Comparison of ENCODE assay signal across 2 cellular contexts in genomic region chr22:23203452-23204124, GRCh38.
TF ChIP-seq lines count a peak whose summit lies in the region.

No MANE protein-coding gene starts in this region.

TF ChIP-seq in liver, 16 proteins besides CTCF, POLR2A, EP300 and RAD21:
- TF ChIP-seq ATF3 (IDR thresholded peaks at IDR 0.05) (no peak), YY1 (IDR thresholded peaks at IDR 0.05) (no peak), SP1 (IDR thresholded peaks at IDR 0.05) (no peak), FOXA1 (IDR thresholded peaks at IDR 0.05) (no peak), MAX (IDR thresholded peaks at IDR 0.05) (no peak), EGR1 (IDR thresholded peaks at IDR 0.05; ENCODE audit: low read depth in 2 of 2) (no peak), TAF1 (conservative IDR thresholded peaks at IDR 0.05) (no peak), HNF4G (IDR thresholded peaks at IDR 0.05) (no peak), JUND (IDR thresholded peaks at IDR 0.05) (no peak), FOXA2 (IDR thresholded peaks at IDR 0.05) (no peak), RXRA (IDR thresholded peaks at IDR 0.05) (no peak), GABPA (IDR thresholded peaks at IDR 0.05 in 1 of 2, conservative IDR thresholded peaks at IDR 0.05 in 1 of 2) (no peak)

TF ChIP-seq in HepG2, 621 proteins besides CTCF, POLR2A, EP300 and RAD21:
- TF ChIP-seq BORCS8-MEF2B (CRISPR knock-in tag; IDR thresholded peaks at IDR 0.05), result no peak
- no peak for TF ChIP-seq HDAC6 (IDR thresholded peaks at IDR 0.05; ENCODE audit: low read depth, low read length)
- TF ChIP-seq ZMAT5 (CRISPR knock-in tag; IDR thresholded peaks at IDR 0.05; ENCODE audit: borderline replicate concordance, low read depth), result no peak
- no peak for TF ChIP-seq GATAD1 (CRISPR knock-in tag; IDR thresholded peaks at IDR 0.05)
- no peak for TF ChIP-seq CCAR2 (optimal IDR thresholded peaks at IDR 0.05; ENCODE audit: low read depth, low read length)
- TF ChIP-seq ZNF598 (CRISPR knock-in tag; IDR thresholded peaks at IDR 0.05; ENCODE audit: borderline replicate concordance), result no peak
- no peak for TF ChIP-seq ZNF326 (CRISPR knock-in tag; IDR thresholded peaks at IDR 0.05; ENCODE audit: borderline replicate concordance)
- no peak for TF ChIP-seq RARG (CRISPR knock-in tag; IDR thresholded peaks at IDR 0.05; ENCODE audit: low read depth)
- no peak for TF ChIP-seq PHF20 (CRISPR knock-in tag; IDR thresholded peaks at IDR 0.05)
- TF ChIP-seq DR1 (CRISPR knock-in tag; IDR thresholded peaks at IDR 0.05), result no peak
- TF ChIP-seq POGK (CRISPR knock-in tag; conservative IDR thresholded peaks at IDR 0.05), result no peak
- no peak for TF ChIP-seq MLXIP (CRISPR knock-in tag; IDR thresholded peaks at IDR 0.05; ENCODE audit: borderline replicate concordance)
- no peak for TF ChIP-seq POLR2G (IDR thresholded peaks at IDR 0.05; ENCODE audit: low read depth, low read length)
